ENCODE assay signal across 11 cellular contexts in the genomic region with DNA sequence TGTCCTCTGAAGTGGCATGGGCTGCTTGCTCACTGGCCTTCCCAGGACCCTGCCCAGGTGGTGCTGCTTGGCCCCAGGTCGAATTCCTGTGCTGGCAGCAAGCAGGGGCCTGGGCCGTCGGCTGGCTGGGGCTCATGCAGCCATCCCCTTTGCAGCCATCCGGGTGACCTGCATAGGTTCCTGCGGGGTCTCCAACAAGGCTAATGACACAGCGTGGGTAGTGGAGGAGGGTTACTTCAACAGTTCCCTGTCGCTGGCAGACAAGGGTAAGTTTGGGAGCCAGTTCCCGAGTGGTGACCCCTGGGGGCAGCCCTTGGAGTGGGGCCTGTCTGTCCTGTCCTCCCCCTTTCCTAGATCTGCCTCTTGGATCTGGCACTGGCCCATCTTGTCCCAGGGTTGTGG. TPM values are rescaled to one million over a fixed set of nuclear protein-coding genes. Genes with fewer than 3 reads are reported as not detected.
DNase-seq lines count a peak whose midpoint lies in the region; ATAC-seq, FAIRE-seq and TF ChIP-seq lines count a peak whose summit lies in the region.
"Had no signal": no experiment of that assay in that cellular context is flagged by ENCODE, and none has a peak within 500 bp of the region (broad histone marks: within the 10 kb centered on the region; RNA-seq: fewer than 3 reads in every experiment).

No MANE protein-coding gene starts in this region.

- FAIRE-seq in H1 (lab: Jason Lieb, UNC) = no peak

- H3K14ac ChIP-seq in H1 (ENCODE audit: insufficient read length) = no peak overlapping the region

- POLR2A ChIA-PET in H1 (lab: Charles Lee; ENCODE audit: partially characterized antibody) = interaction anchor here (0.7 to 1.7 kb wide), 4 partner anchors 14 to 54 kb away, joined by 3 to 4 read pairs (median 4); no protein-coding TSS in a partner anchor
- POLR2A ChIA-PET in CD8-positive, alpha-beta T cell (lab: Charles Lee) = no interaction called here

- H4K20me1 ChIP-seq in H1 (replicated peaks in 1 of 2; ENCODE audit: control insufficient read depth in 1 of 2, insufficient read depth in 2 of 2, low read length in 2 of 2) = peaks cover 13 to 21% of the 10 kb centered on the region in 2 experiments

- H2BK12ac ChIP-seq in H1 (ENCODE audit: low read depth, low read length) = 0 out of 2 replicates have a peak overlapping the region, but pooled peaks have one; percentile 23

- intact Hi-C loops in CD8-positive, alpha-beta T cell (cut with DNase I, micrococcal nuclease) = no loop called here

- H4K91ac ChIP-seq in H1 (replicated peaks; ENCODE audit: insufficient read length, low read length) = no peak overlapping the region

- no peak overlapping the region for H2AFZ ChIP-seq in H1 (ENCODE audit: low read length)

- H3K36me3 ChIP-seq in HUES64 (ENCODE audit: insufficient read depth, low read length) = peaks cover 37% of the 10 kb centered on the region
- peaks cover 3 to 25% (median 11%) of the 10 kb centered on the region in 4 experiments; a peak in 6 of 8 replicates for H3K36me3 ChIP-seq in H1 (ENCODE audit: control insufficient read depth in 2 of 4, insufficient read depth in 4 of 4, low read length in 3 of 4)
- H3K36me3 ChIP-seq in CD8-positive, alpha-beta T cell (ENCODE audit: insufficient read depth, low read length) = no peaks in the 10 kb centered on the region
- peaks cover 24% of the 10 kb centered on the region for H3K36me3 ChIP-seq in effector memory CD4-positive, alpha-beta T cell (ENCODE audit: control insufficient read depth, insufficient read depth, low read length)

- no peak overlapping the region for H3K4me2 ChIP-seq in H1 (ENCODE audit: insufficient read depth in 1 of 2, low read depth in 2 of 2, low read length in 2 of 2)

- no peak overlapping the region for H3K4me3 ChIP-seq in HUES64 (ENCODE audit: low read length)
- no peak overlapping the region for H3K4me3 ChIP-seq in H1 (ENCODE audit: extremely low read depth in 1 of 4, insufficient read depth in 2 of 4, low read depth in 3 of 4, low read length in 4 of 4)
- no peak overlapping the region for H3K4me3 ChIP-seq in CD8-positive, alpha-beta T cell (ENCODE audit: low read depth, low read length)
- no peak overlapping the region for H3K4me3 ChIP-seq in effector memory CD4-positive, alpha-beta T cell (ENCODE audit: insufficient read depth, low read depth, low read length, poor library complexity, severe bottlenecking)

- DNase-seq in H1 (ENCODE audit: low read depth in 1 of 2, low spot score in 2 of 2) (no peak), osteocyte (ENCODE audit: extremely low spot score, unreplicated experiment) (no peak), NCI-H2227 treated with DMSO at 0.1 percent for 48 hours (lab: John Stamatoyannopoulos, UW) (no peak)
- DNase-seq in CD8-positive, alpha-beta T cell = no peak
- DNase-seq in effector memory CD4-positive, alpha-beta T cell = no peak
- DNase-seq: activated CD4-positive, alpha-beta T cell treated with anti-CD3 and anti-CD28 coated beads for 36 hours; foreskin melanocyte; NCI-H1417 treated with DMSO at 0.1 percent for 48 hours had no signal

- no peak for TF ChIP-seq POLR2A in H1 (IDR thresholded peaks at IDR 0.05; ENCODE audit: control extremely low read depth in 1 of 2, low read depth in 2 of 2, low read length in 2 of 2)

- peaks cover 33% of the 10 kb centered on the region for H3K4me1 Mint-ChIP-seq in osteocyte (ENCODE audit: unreplicated experiment)
- H3K4me1 Mint-ChIP-seq in CD8-positive, alpha-beta T cell (ENCODE audit: low read depth) = peaks cover 28% of the 10 kb centered on the region

- H3K23me2 ChIP-seq in H1 (ENCODE audit: low read depth, low read length) = no peaks in the 10 kb centered on the region; the same call in 1 of the 2 replicates

- H3K4me1 ChIP-seq in HUES64 (ENCODE audit: insufficient read depth, low read length) (peaks cover 4% of the 10 kb centered on the region), H1 (replicated peaks in 1 of 4; ENCODE audit: control insufficient read depth in 3 of 4, insufficient read depth in 4 of 4, low read length in 3 of 4) (peaks cover 0 to 7% (median 5%) of the 10 kb centered on the region in 4 experiments; a peak in 4 of 7 replicates)
- peaks cover 26% of the 10 kb centered on the region for H3K4me1 ChIP-seq in CD8-positive, alpha-beta T cell (ENCODE audit: insufficient read depth, low read length)
- peaks cover 15% of the 10 kb centered on the region for H3K4me1 ChIP-seq in effector memory CD4-positive, alpha-beta T cell (ENCODE audit: control insufficient read depth, insufficient read depth, low read length, poor library complexity, severe bottlenecking)

- H3K36me3 Mint-ChIP-seq in osteocyte (ENCODE audit: unreplicated experiment) = peaks cover 3% of the 10 kb centered on the region
- H3K36me3 Mint-ChIP-seq in CD8-positive, alpha-beta T cell = peaks cover 16% of the 10 kb centered on the region

- H3K56ac ChIP-seq in H1 (replicated peaks; ENCODE audit: insufficient read length, low read depth, low read length) = no peak overlapping the region

- peaks cover 5% of the 10 kb centered on the region; the same call in 1 of the 2 replicates for H3K79me1 ChIP-seq in H1 (ENCODE audit: low read depth, low read length)

- no peak for TF ChIP-seq RAD21 in H1 (IDR thresholded peaks at IDR 0.05 in 1 of 2, conservative IDR thresholded peaks at IDR 0.05 in 1 of 2; ENCODE audit: low read depth in 2 of 2, low read length in 2 of 2)

- no peak overlapping the region for H3K4me3 Mint-ChIP-seq in osteocyte (ENCODE audit: unreplicated experiment)
- no peak overlapping the region for H3K4me3 Mint-ChIP-seq in CD8-positive, alpha-beta T cell
- H3K4me3 Mint-ChIP-seq: activated CD4-positive, alpha-beta T cell treated with anti-CD3 and anti-CD28 coated beads for 36 hours had no signal

- no peak for ATAC-seq in CD8-positive, alpha-beta T cell
- ATAC-seq in HG03097 (IDR thresholded peaks at IDR 0.05; ENCODE audit: low FRiP score, unreplicated experiment) = no peak
- ATAC-seq: activated CD4-positive, alpha-beta T cell treated with anti-CD3 and anti-CD28 coated beads for 36 hours had no signal

- no peak overlapping the region for H2BK20ac ChIP-seq in H1 (ENCODE audit: low read length)

- 80% methylated on average over 8 of the region's 8 CpGs for WGBS in HUES64
- WGBS in H1 (ENCODE audit: extremely low coverage in 1 of 2, insufficient coverage in 1 of 2, insufficient read length in 1 of 2, insufficient replicate concordance in 2 of 2, low coverage in 1 of 2, low lambda C conversion rate in 2 of 2, missing lambda C conversion rate in 1 of 2), 2 experiments = 84% methylated on average over 8 of the region's 8 CpGs; no CpG with 5 or more reads in 1 of the 2 experiments

- H3K27ac ChIP-seq in 22Rv1 (peak overlapping the region; percentile 100), HUES64 (ENCODE audit: low read depth, low read length) (peak overlapping the region; percentile 35; the same call in 1 of the 2 replicates), H1 (ENCODE audit: low read depth, low read length) (no peak overlapping the region; the same call in 1 of the 2 replicates)
- H3K27ac ChIP-seq in CD8-positive, alpha-beta T cell (ENCODE audit: low read depth, low read length) = no peak overlapping the region
- H3K27ac ChIP-seq in effector memory CD4-positive, alpha-beta T cell (ENCODE audit: insufficient read depth, low read length, poor library complexity, severe bottlenecking) = no peak overlapping the region

- H4K8ac ChIP-seq in H1 (ENCODE audit: extremely low read depth, insufficient read depth, low read length) = peak overlapping the region; percentile 25; the same call in 1 of the 2 replicates

- H2AK5ac ChIP-seq in H1 (ENCODE audit: low read depth, low read length) = no peak overlapping the region

- peaks cover 0 to 18% of the 10 kb centered on the region in 2 experiments; a peak in 2 of 4 replicates for H3K79me2 ChIP-seq in H1 (ENCODE audit: control insufficient read depth in 1 of 2, insufficient read depth in 2 of 2, low read length in 2 of 2)

- H3K9me3 ChIP-seq in HUES64 (ENCODE audit: insufficient read depth, low read depth, low read length) (no peaks in the 10 kb centered on the region), H1 (ENCODE audit: insufficient read depth in 2 of 2, low read depth in 1 of 2, low read length in 1 of 2) (no peaks in the 10 kb centered on the region)
- no peaks in the 10 kb centered on the region for H3K9me3 ChIP-seq in CD8-positive, alpha-beta T cell (ENCODE audit: low read length)
- H3K9me3 ChIP-seq in effector memory CD4-positive, alpha-beta T cell (ENCODE audit: control insufficient read depth, low read length) = no peaks in the 10 kb centered on the region

- H3K18ac ChIP-seq in H1 (ENCODE audit: extremely low read depth, low read length) = no peak overlapping the region

- CTCF ChIA-PET in H1 (lab: Charles Lee; ENCODE audit: partially characterized antibody) = no interaction called here
- CTCF ChIA-PET in CD8-positive, alpha-beta T cell (lab: Charles Lee) = no interaction called here

- H3K9ac ChIP-seq in HUES64 (ENCODE audit: low read depth, low read length) (no peak overlapping the region), H1 (replicated peaks in 1 of 4; ENCODE audit: extremely low read depth in 1 of 4, low read depth in 3 of 4, low read length in 3 of 4) (no peak overlapping the region)

- no peaks in the 10 kb centered on the region for H3K9me3 Mint-ChIP-seq in osteocyte (ENCODE audit: unreplicated experiment)
- no peaks in the 10 kb centered on the region for H3K9me3 Mint-ChIP-seq in CD8-positive, alpha-beta T cell

- TF ChIP-seq EP300 in H1 (IDR thresholded peaks at IDR 0.05; ENCODE audit: borderline replicate concordance in 1 of 2, low read depth in 2 of 2, low read length in 2 of 2) = no peak

- no peak overlapping the region for H3K4ac ChIP-seq in H1 (replicated peaks; ENCODE audit: insufficient read length, low read depth, low read length)

- H4K5ac ChIP-seq in H1 (ENCODE audit: insufficient read length, low read depth, low read length) = no peak overlapping the region

- no peaks in the 10 kb centered on the region for H3K27me3 Mint-ChIP-seq in osteocyte (ENCODE audit: unreplicated experiment)
- H3K27me3 Mint-ChIP-seq in CD8-positive, alpha-beta T cell (ENCODE audit: low read depth) = no peaks in the 10 kb centered on the region
- H3K27me3 Mint-ChIP-seq: activated CD4-positive, alpha-beta T cell treated with anti-CD3 and anti-CD28 coated beads for 36 hours had no signal

- TF ChIP-seq CTCF in 22Rv1 (IDR thresholded peaks at IDR 0.05) (no peak), H1 (IDR thresholded peaks at IDR 0.05; ENCODE audit: control extremely low read depth in 1 of 3, insufficient read depth in 1 of 3, low read depth in 1 of 3, low read length in 3 of 3) (no peak), osteocyte (IDR thresholded peaks at IDR 0.05) (no peak)
- TF ChIP-seq CTCF in CD8-positive, alpha-beta T cell (IDR thresholded peaks at IDR 0.05) = no peak

- no peak overlapping the region for H2BK15ac ChIP-seq in H1 (ENCODE audit: low read length)

- H3K27ac Mint-ChIP-seq in osteocyte (ENCODE audit: unreplicated experiment) = peak overlapping the region; percentile 84
- H3K27ac Mint-ChIP-seq in CD8-positive, alpha-beta T cell = no peak overlapping the region
- H3K27ac Mint-ChIP-seq: activated CD4-positive, alpha-beta T cell treated with anti-CD3 and anti-CD28 coated beads for 36 hours had no signal

- no peak overlapping the region for H2BK120ac ChIP-seq in H1 (replicated peaks; ENCODE audit: low read depth, low read length)

- no peak overlapping the region for H2BK5ac ChIP-seq in H1 (ENCODE audit: low read depth, low read length)

- no peak overlapping the region for H3K23ac ChIP-seq in H1 (ENCODE audit: insufficient read length)

- H3K27me3 ChIP-seq in HUES64 (ENCODE audit: insufficient read depth, low read length) (no peaks in the 10 kb centered on the region), H1 (replicated peaks in 1 of 4; ENCODE audit: control insufficient read depth in 3 of 4, extremely low read depth in 1 of 4, insufficient read depth in 3 of 4, low read length in 3 of 4) (no peaks in the 10 kb centered on the region)
- H3K27me3 ChIP-seq in CD8-positive, alpha-beta T cell (ENCODE audit: insufficient read depth, low read length) = no peaks in the 10 kb centered on the region
- H3K27me3 ChIP-seq in effector memory CD4-positive, alpha-beta T cell (replicated peaks; ENCODE audit: control insufficient read depth, insufficient read depth, low read length, poor library complexity, severe bottlenecking) = no peaks in the 10 kb centered on the region

RNA-seq across cellular contexts. Expression of a gene that starts 6.1 kb away (rescaled TPM):
- polyA plus RNA-seq in HUES64 (2013, experiment 1 of 2) = 68.1 TPM
- 69.5 TPM for polyA plus RNA-seq in HUES64 (2013, experiment 2 of 2)
- total RNA-seq in H1 (2021; fragmentation: NEBNext Ultra II Directional; extraction: Animal tissue kit (Norgen Biotek cat#: 25700)) = 163 and 171 TPM in 2 replicates
- 95.7 and 143 TPM in 2 replicates for polyA plus RNA-seq in H1 (2011; rRNA removed)
- 96.0 TPM for polyA plus RNA-seq in H1 (2011; cell fraction: cytosol; rRNA removed)
- 204 TPM for polyA plus RNA-seq in H1 (2011; cell fraction: nucleus; rRNA removed)
- 66.4 to 99.9 TPM (median 90.6 TPM) in 4 replicates for polyA plus RNA-seq in H1 (2012, experiment 1 of 2)
- 56.9 TPM for polyA plus RNA-seq in H1 (2012, experiment 2 of 2)
- polyA plus RNA-seq in H1 (2013, experiment 1 of 2) = 68.1 TPM
- 62.4 TPM for polyA plus RNA-seq in H1 (2013, experiment 2 of 2)
- polyA minus RNA-seq in H1 (2011; rRNA and poly(A)+ RNA removed) = 101 and 107 TPM in 2 replicates
- 93.4 TPM for polyA minus RNA-seq in H1 (2011; cell fraction: cytosol; rRNA and poly(A)+ RNA removed)
- polyA minus RNA-seq in H1 (2011; cell fraction: nucleus; rRNA and poly(A)+ RNA removed) = 95.4 TPM
- total RNA-seq in osteocyte = 88.6 and 93.3 TPM in 2 replicates
- total RNA-seq in CD8-positive, alpha-beta T cell = 10 to 100 TPM; 83.1 to 86.2 TPM

RNA-seq across cellular contexts. Expression of a gene that starts 7.3 kb away (rescaled TPM):
- polyA plus RNA-seq in HUES64 (2013, experiment 1 of 2) = 12.5 TPM
- 12.9 TPM for polyA plus RNA-seq in HUES64 (2013, experiment 2 of 2)
- 22.0 and 22.2 TPM in 2 replicates for total RNA-seq in H1 (2021; fragmentation: NEBNext Ultra II Directional; extraction: Animal tissue kit (Norgen Biotek cat#: 25700))
- 58.4 and 94.0 TPM in 2 replicates for polyA plus RNA-seq in H1 (2011; rRNA removed)
- polyA plus RNA-seq in H1 (2011; cell fraction: cytosol; rRNA removed) = 60.3 TPM
- 273 TPM for polyA plus RNA-seq in H1 (2011; cell fraction: nucleus; rRNA removed)
- polyA plus RNA-seq in H1 (2012, experiment 1 of 2) = 16.4 to 31.5 TPM (median 28.7 TPM) in 4 replicates
- 25.8 TPM for polyA plus RNA-seq in H1 (2012, experiment 2 of 2)
- polyA plus RNA-seq in H1 (2013, experiment 1 of 2) = 31.8 TPM
- polyA plus RNA-seq in H1 (2013, experiment 2 of 2) = 28.5 TPM
- 21.5 and 31.7 TPM in 2 replicates for polyA minus RNA-seq in H1 (2011; rRNA and poly(A)+ RNA removed)
- 22.1 TPM for polyA minus RNA-seq in H1 (2011; cell fraction: cytosol; rRNA and poly(A)+ RNA removed)
- polyA minus RNA-seq in H1 (2011; cell fraction: nucleus; rRNA and poly(A)+ RNA removed) = 53.6 TPM
- 28.7 and 30.2 TPM in 2 replicates for total RNA-seq in osteocyte
- 10 to 100 TPM; 30.8 to 35.9 TPM for total RNA-seq in CD8-positive, alpha-beta T cell

RNA-seq across cellular contexts. Expression of a gene that starts 22.4 kb away (rescaled TPM):
- polyA plus RNA-seq in HUES64 (2013, experiment 1 of 2) = 45.6 TPM
- polyA plus RNA-seq in HUES64 (2013, experiment 2 of 2) = 37.4 TPM
- 58.5 and 58.7 TPM in 2 replicates for total RNA-seq in H1 (2021; fragmentation: NEBNext Ultra II Directional; extraction: Animal tissue kit (Norgen Biotek cat#: 25700))
- 42.4 and 54.0 TPM in 2 replicates for polyA plus RNA-seq in H1 (2011; rRNA removed)
- polyA plus RNA-seq in H1 (2011; cell fraction: cytosol; rRNA removed) = 52.3 TPM
- 115 TPM for polyA plus RNA-seq in H1 (2011; cell fraction: nucleus; rRNA removed)
- polyA plus RNA-seq in H1 (2012, experiment 1 of 2) = 39.3 to 52.7 TPM (median 47.8 TPM) in 4 replicates
- 48.7 TPM for polyA plus RNA-seq in H1 (2012, experiment 2 of 2)
- 33.0 TPM for polyA plus RNA-seq in H1 (2013, experiment 1 of 2)
- 34.1 TPM for polyA plus RNA-seq in H1 (2013, experiment 2 of 2)
- 21.5 and 21.8 TPM in 2 replicates for polyA minus RNA-seq in H1 (2011; rRNA and poly(A)+ RNA removed)
- 23.3 TPM for polyA minus RNA-seq in H1 (2011; cell fraction: cytosol; rRNA and poly(A)+ RNA removed)
- polyA minus RNA-seq in H1 (2011; cell fraction: nucleus; rRNA and poly(A)+ RNA removed) = 31.8 TPM
- 30.3 and 31.4 TPM in 2 replicates for total RNA-seq in osteocyte
- 10 to 100 TPM in 1 of 2 experiments, 1 to 10 TPM in 1; 9.0 to 10.3 TPM for total RNA-seq in CD8-positive, alpha-beta T cell

RNA-seq across cellular contexts. Expression of a gene that starts 34.0 kb away (rescaled TPM):
- polyA plus RNA-seq in HUES64 (2013, experiment 1 of 2) = 32.8 TPM
- 26.6 TPM for polyA plus RNA-seq in HUES64 (2013, experiment 2 of 2)
- total RNA-seq in H1 (2021; fragmentation: NEBNext Ultra II Directional; extraction: Animal tissue kit (Norgen Biotek cat#: 25700)) = 44.6 and 45.7 TPM in 2 replicates
- polyA plus RNA-seq in H1 (2011; rRNA removed) = 45.5 and 50.5 TPM in 2 replicates
- 57.0 TPM for polyA plus RNA-seq in H1 (2011; cell fraction: cytosol; rRNA removed)
- polyA plus RNA-seq in H1 (2011; cell fraction: nucleus; rRNA removed) = 130 TPM
- polyA plus RNA-seq in H1 (2012, experiment 1 of 2) = 36.7 to 45.7 TPM (median 45.2 TPM) in 4 replicates
- 42.0 TPM for polyA plus RNA-seq in H1 (2012, experiment 2 of 2)
- polyA plus RNA-seq in H1 (2013, experiment 1 of 2) = 37.2 TPM
- polyA plus RNA-seq in H1 (2013, experiment 2 of 2) = 32.9 TPM
- polyA minus RNA-seq in H1 (2011; rRNA and poly(A)+ RNA removed) = 33.4 and 36.2 TPM in 2 replicates
- 20.0 TPM for polyA minus RNA-seq in H1 (2011; cell fraction: cytosol; rRNA and poly(A)+ RNA removed)
- 42.4 TPM for polyA minus RNA-seq in H1 (2011; cell fraction: nucleus; rRNA and poly(A)+ RNA removed)
- 37.3 and 39.5 TPM in 2 replicates for total RNA-seq in osteocyte
- total RNA-seq in CD8-positive, alpha-beta T cell = 10 to 100 TPM; 47.0 to 49.8 TPM

Comparison
In these comparisons a context has a peak if more than half of its experiments do, and no peak if none do; other contexts are left out.
1. H3K27ac ChIP-seq: peak in 22Rv1 (single experiment) and HUES64 (single experiment); none in H1 (single experiment), CD8-positive, alpha-beta T cell (single experiment) and effector memory CD4-positive, alpha-beta T cell (single experiment).